In genomic region chr20:41087325-41087685, GRCh38 we compare ENCODE assay signal across 20 cellular contexts. TPM values are rescaled to one million over a fixed set of nuclear protein-coding genes. Genes with fewer than 3 reads are reported as not detected.
DNase-seq lines count a peak whose midpoint lies in the region; ATAC-seq and TF ChIP-seq lines count a peak whose summit lies in the region.
"Had no signal": no experiment of that assay in that cellular context is flagged by ENCODE, and none has a peak within 500 bp of the region (broad histone marks: within the 10 kb centered on the region; RNA-seq: fewer than 3 reads in every experiment).

No MANE protein-coding gene starts in this region.

- DNase-seq in cardiac muscle cell (ENCODE audit: low read depth in 1 of 2, low spot score in 1 of 2) (no peak), heart left ventricle (no peak), RWPE2 (ENCODE audit: low spot score) (no peak), type B pancreatic cell (ENCODE audit: extremely low spot score, unreplicated experiment) (no peak), suprapubic skin (ENCODE audit: low spot score in 2 of 2) (no peak), posterior cingulate gyrus (no peak), SJCRH30 (no peak)
- DNase-seq: activated gamma-delta T cell; effector memory CD8-positive, alpha-beta T cell; GM23248; head of caudate nucleus; immature natural killer cell; Karpas-422; NCI-H510A treated with DMSO at 0.1 percent for 48 hours; Right ventricle myocardium superior; sigmoid colon; stimulated activated naive CD4-positive, alpha-beta T cell treated with Interleukin-2 at 50 U/mL for 16 hours; tibial artery had no signal

- 93 to 100% (median 94%) methylated on average over 1 of the region's 1 CpG for WGBS in heart left ventricle, 4 donors
- 70% methylated on average over 1 of the region's 1 CpG for WGBS in suprapubic skin

- H3K27ac Mint-ChIP-seq in type B pancreatic cell: peak overlapping the region; percentile 4
- H3K27ac Mint-ChIP-seq: T-helper 1 cell treated with Interleukin-12 subunit alpha and Interleukin-12 subunit beta and Interleukin-4 antibody, amounts not matched to agents 30 μg/mL and 1 μg/mL, for 36 hours had no signal

- no peak for TF ChIP-seq EP300 in suprapubic skin (IDR thresholded peaks at IDR 0.05)

- H3K4me3 ChIP-seq in cardiac muscle cell: no peak overlapping the region
- H3K4me3 ChIP-seq in heart left ventricle: no peak overlapping the region
- H3K4me3 ChIP-seq in RWPE2 (ENCODE audit: severe bottlenecking): no peak overlapping the region
- H3K4me3 ChIP-seq in endocrine pancreas (ENCODE audit: control insufficient read depth, insufficient read depth, low read length): peak overlapping the region; percentile 42
- H3K4me3 ChIP-seq in suprapubic skin: no peak overlapping the region
- no peak overlapping the region for H3K4me3 ChIP-seq in SJCRH30
- H3K4me3 ChIP-seq: GM23248, sigmoid colon, tibial artery had no signal

- no peak for ATAC-seq in heart left ventricle
- ATAC-seq in RWPE2 (ENCODE audit: low read depth): peak; percentile 49
- ATAC-seq: effector memory CD8-positive, alpha-beta T cell had no signal

- intact Hi-C loops in heart left ventricle (cut with DNase I): no loop called here
- intact Hi-C loops in posterior cingulate gyrus (cut with DNase I): no loop called here

- TF ChIP-seq POLR2A in heart left ventricle (IDR thresholded peaks at IDR 0.05) (no peak), suprapubic skin (IDR thresholded peaks at IDR 0.05) (no peak)

- peaks cover 59% of the 10 kb centered on the region for H3K36me3 Mint-ChIP-seq in type B pancreatic cell

- TF ChIP-seq CTCF in cardiac muscle cell (IDR thresholded peaks at IDR 0.05; ENCODE audit: low read depth, low read length) (no peak), heart left ventricle (IDR thresholded peaks at IDR 0.05) (no peak), RWPE2 (IDR thresholded peaks at IDR 0.05; ENCODE audit: poor library complexity, severe bottlenecking) (no peak), type B pancreatic cell (conservative IDR thresholded peaks at IDR 0.05) (no peak), suprapubic skin (IDR thresholded peaks at IDR 0.05) (no peak)

- no peak overlapping the region for H3K9ac ChIP-seq in endocrine pancreas (ENCODE audit: control insufficient read depth, insufficient read depth, low read length)
- H3K9ac ChIP-seq: GM23248 had no signal

- H3K27me3 Mint-ChIP-seq in type B pancreatic cell: no peaks in the 10 kb centered on the region
- H3K27me3 Mint-ChIP-seq: effector memory CD8-positive, alpha-beta T cell had no signal

- peaks cover 60% of the 10 kb centered on the region for H3K36me3 ChIP-seq in cardiac muscle cell
- peaks cover 0 to 92% (median 79%) of the 10 kb centered on the region in 9 donors for H3K36me3 ChIP-seq in heart left ventricle
- H3K36me3 ChIP-seq in RWPE2 (ENCODE audit: low read depth): peaks cover 100% of the 10 kb centered on the region
- no peaks in the 10 kb centered on the region for H3K36me3 ChIP-seq in endocrine pancreas (ENCODE audit: control insufficient read depth, insufficient read depth, low read length)
- H3K36me3 ChIP-seq in suprapubic skin: peaks cover 46% of the 10 kb centered on the region
- H3K36me3 ChIP-seq in SJCRH30: peaks cover 83% of the 10 kb centered on the region

- H3K9me3 ChIP-seq in cardiac muscle cell (ENCODE audit: low read depth): no peaks in the 10 kb centered on the region
- no peaks in the 10 kb centered on the region for H3K9me3 ChIP-seq in heart left ventricle
- H3K9me3 ChIP-seq in RWPE2 (ENCODE audit: severe bottlenecking): no peaks in the 10 kb centered on the region
- no peaks in the 10 kb centered on the region for H3K9me3 ChIP-seq in endocrine pancreas (ENCODE audit: control insufficient read depth, low read length)
- no peaks in the 10 kb centered on the region for H3K9me3 ChIP-seq in suprapubic skin
- H3K9me3 ChIP-seq in SJCRH30 (replicated peaks): no peaks in the 10 kb centered on the region
- H3K9me3 ChIP-seq: sigmoid colon, tibial artery had no signal

- H3K9me3 Mint-ChIP-seq in type B pancreatic cell: no peaks in the 10 kb centered on the region
- H3K9me3 Mint-ChIP-seq: effector memory CD8-positive, alpha-beta T cell; immature natural killer cell; T-helper 1 cell treated with Interleukin-12 subunit alpha and Interleukin-12 subunit beta and Interleukin-4 antibody, amounts not matched to agents 30 μg/mL and 1 μg/mL, for 36 hours had no signal

- H3K4me3 Mint-ChIP-seq in type B pancreatic cell: no peak overlapping the region
- H3K4me3 Mint-ChIP-seq: effector memory CD8-positive, alpha-beta T cell; immature natural killer cell; T-helper 1 cell treated with Interleukin-12 subunit alpha and Interleukin-12 subunit beta and Interleukin-4 antibody, amounts not matched to agents 30 μg/mL and 1 μg/mL, for 36 hours had no signal

- H3K27me3 ChIP-seq in cardiac muscle cell: no peaks in the 10 kb centered on the region
- no peaks in the 10 kb centered on the region for H3K27me3 ChIP-seq in heart left ventricle
- no peaks in the 10 kb centered on the region for H3K27me3 ChIP-seq in RWPE2 (ENCODE audit: insufficient read depth, poor library complexity, severe bottlenecking)
- no peaks in the 10 kb centered on the region for H3K27me3 ChIP-seq in endocrine pancreas (ENCODE audit: control insufficient read depth, insufficient read depth, low read length)
- H3K27me3 ChIP-seq in suprapubic skin: no peaks in the 10 kb centered on the region
- no peaks in the 10 kb centered on the region for H3K27me3 ChIP-seq in SJCRH30
- H3K27me3 ChIP-seq: sigmoid colon, tibial artery had no signal

- H3K4me1 ChIP-seq in cardiac muscle cell (ENCODE audit: low read depth) (peaks cover 8% of the 10 kb centered on the region), heart left ventricle (peaks cover 0 to 9% (median 0%) of the 10 kb centered on the region in 12 donors), RWPE2 (ENCODE audit: insufficient read depth, poor library complexity, severe bottlenecking) (peaks cover 15% of the 10 kb centered on the region), endocrine pancreas (ENCODE audit: control insufficient read depth, insufficient read depth, low read length) (peaks cover 11% of the 10 kb centered on the region), suprapubic skin (peaks cover 11% of the 10 kb centered on the region), SJCRH30 (no peaks in the 10 kb centered on the region)
- H3K4me1 ChIP-seq: tibial artery had no signal

- peaks cover 11% of the 10 kb centered on the region for H3K4me1 Mint-ChIP-seq in type B pancreatic cell (ENCODE audit: unreplicated experiment)

- peak overlapping the region; percentile 26 for H3K27ac ChIP-seq in cardiac muscle cell
- H3K27ac ChIP-seq in heart left ventricle: no peak overlapping the region
- H3K27ac ChIP-seq in RWPE2 (ENCODE audit: poor library complexity, severe bottlenecking): peak overlapping the region; percentile 39
- H3K27ac ChIP-seq in suprapubic skin: no peak overlapping the region
- H3K27ac ChIP-seq in SJCRH30: no peak overlapping the region
- H3K27ac ChIP-seq: GM23248, sigmoid colon, tibial artery had no signal

RNA-seq across cellular contexts. Expression of gene PLCG1, which starts 50.0 kb away (rescaled TPM):
- total RNA-seq in cardiac muscle cell: 67.4 and 87.6 TPM in 2 replicates
- polyA plus RNA-seq in cardiac muscle cell: 43.7 and 48.8 TPM in 2 replicates
- total RNA-seq in heart left ventricle: 10 to 100 TPM; 32.5 to 72.2 (median 55.9) TPM
- polyA plus RNA-seq in heart left ventricle: 10 to 100 TPM; 37.9 to 44.9 TPM
- total RNA-seq in type B pancreatic cell (ENCODE audit: low replicate concordance): 78.9 and 241 TPM in 2 replicates
- 100 to 1,000 TPM in 1 of 4 donors, 10 to 100 TPM in 3; 54.0 to 188 (median 91.5) TPM for total RNA-seq in suprapubic skin
- total RNA-seq in SJCRH30 (2014; rRNA removed; shearing (Covaris generic)): 163 and 196 TPM in 2 replicates

RNA-seq across cellular contexts. Expression of gene TOP1, which starts 58.7 kb away (rescaled TPM):
- total RNA-seq in cardiac muscle cell (12.4 and 21.5 TPM in 2 replicates), heart left ventricle (10 to 100 TPM; 15.0 to 32.3 (median 21.8) TPM), type B pancreatic cell (ENCODE audit: low replicate concordance) (72.5 and 84.6 TPM in 2 replicates), suprapubic skin (10 to 100 TPM; 25.8 to 32.6 (median 32.0) TPM)
- polyA plus RNA-seq in cardiac muscle cell (21.5 and 21.7 TPM in 2 replicates), heart left ventricle (10 to 100 TPM; 11.6 to 21.4 TPM)
- total RNA-seq in SJCRH30 (2014; rRNA removed; shearing (Covaris generic)): 67.0 and 71.9 TPM in 2 replicates

Comparison
In these comparisons a context has a peak if more than half of its experiments do, and no peak if none do; other contexts are left out.
1. H3K27ac ChIP-seq: peak in cardiac muscle cell (single experiment) and RWPE2 (single experiment); none in heart left ventricle (0 of 12), suprapubic skin (single experiment) and SJCRH30 (single experiment).